ENCODE assay signal across 10 cellular contexts in the genomic region with DNA sequence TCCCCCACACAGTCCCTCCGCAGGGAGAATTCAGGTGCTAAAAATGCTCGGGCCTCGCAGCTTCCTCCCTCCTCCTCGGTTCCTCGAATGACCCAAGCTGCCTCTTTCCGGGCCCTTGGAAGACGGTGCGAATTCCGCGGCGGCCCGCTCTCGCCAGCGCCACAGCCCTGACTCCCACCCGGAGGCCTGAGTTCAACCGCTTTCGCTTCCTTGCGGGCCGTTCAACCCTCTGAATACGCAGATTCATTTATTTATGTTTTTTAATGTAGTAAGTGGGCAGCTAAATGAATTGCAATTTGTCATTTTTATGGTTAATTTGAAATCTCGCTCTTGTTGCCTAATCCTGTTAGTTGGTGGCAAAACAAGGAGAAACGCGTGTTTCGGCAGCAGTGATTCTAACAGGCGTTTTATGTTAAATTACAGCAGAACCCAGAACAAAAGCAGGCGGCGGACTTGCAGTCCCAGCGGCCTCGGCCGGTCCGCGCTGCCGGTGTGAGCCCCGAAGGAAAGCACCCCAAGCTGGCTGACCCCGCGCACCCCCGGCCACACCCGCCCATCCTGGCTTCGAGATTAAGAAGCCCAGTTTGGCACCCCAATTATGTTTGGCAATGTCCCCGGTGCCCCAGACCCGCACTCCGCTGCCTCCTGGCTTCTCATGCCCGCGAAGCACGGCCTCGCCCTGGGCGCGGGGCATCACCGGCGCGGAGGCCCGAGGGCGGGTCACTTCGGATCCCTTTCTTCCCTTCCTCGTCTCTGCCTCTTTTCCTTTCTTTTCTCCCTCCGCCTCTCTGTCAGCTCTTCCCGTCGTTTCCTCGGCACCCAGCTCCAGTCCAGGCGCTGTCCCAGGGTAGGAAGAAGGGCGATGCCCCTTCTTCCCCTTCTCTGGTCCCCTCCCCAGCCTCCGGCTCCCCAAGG.
DNase-seq lines count a peak whose midpoint lies in the region; ATAC-seq and TF ChIP-seq lines count a peak whose summit lies in the region.
"Had no signal": no experiment of that assay in that cellular context is flagged by ENCODE, and none has a peak within 500 bp of the region (broad histone marks: within the 10 kb centered on the region; RNA-seq: fewer than 3 reads in every experiment).

No MANE protein-coding gene starts in this region.

- no peak for ATAC-seq in stimulated activated naive CD8-positive, alpha-beta T cell treated with anti-CD3 and anti-CD28 coated beads, Interleukin-15, Interleukin-2, amounts not matched to agents 100 U/mL and 50 U/mL, for 24 hours
- ATAC-seq in naive B cell (ENCODE audit: low read depth in 2 of 2) (peak; percentile 11 to 16), HG03135 (IDR thresholded peaks at IDR 0.05; ENCODE audit: unreplicated experiment) (no peak), GM21825 (IDR thresholded peaks at IDR 0.05; ENCODE audit: unreplicated experiment) (no peak), HG02870 (IDR thresholded peaks at IDR 0.05; ENCODE audit: unreplicated experiment) (no peak)

- H2AFZ ChIP-seq in mammary epithelial cell (ENCODE audit: low read depth, low read length): no peak overlapping the region

- H3K4me1 ChIP-seq in mammary epithelial cell (ENCODE audit: insufficient read depth, low read length): peaks cover 17% of the 10 kb centered on the region

- H3K9me3 ChIP-seq in mammary epithelial cell (replicated peaks; ENCODE audit: insufficient read depth, low read length): no peaks in the 10 kb centered on the region

- in situ Hi-C loops in mammary epithelial cell (cut with MboI; ENCODE audit: low sequenced_read_pairs in 2 of 2): no loop called here

- no peak for DNase-seq in stimulated activated naive CD8-positive, alpha-beta T cell treated with anti-CD3 and anti-CD28 coated beads, Interleukin-15, Interleukin-2, amounts not matched to agents 100 U/mL and 50 U/mL, for 24 hours
- DNase-seq in mammary epithelial cell: no peak
- no peak for DNase-seq in naive B cell
- DNase-seq in NCI-H69 (lab: John Stamatoyannopoulos, UW): no peak
- DNase-seq: effector CD8-positive, alpha-beta T cell; NCI-H226 had no signal

- no peaks in the 10 kb centered on the region for H3K36me3 Mint-ChIP-seq in stimulated activated naive CD8-positive, alpha-beta T cell treated with anti-CD3 and anti-CD28 coated beads, Interleukin-15, Interleukin-2, amounts not matched to agents 100 ng/mL and 50 ng/mL, for 24 hours (ENCODE audit: low read depth)
- H3K36me3 Mint-ChIP-seq in naive B cell: peaks cover 0 to 7% of the 10 kb centered on the region in 2 donors

- intact Hi-C loops in mammary epithelial cell (cut with micrococcal nuclease): no loop called here

- H3K4me2 ChIP-seq in mammary epithelial cell (ENCODE audit: insufficient read depth, low read depth, low read length): peak overlapping the region; percentile 58

- no peak for TF ChIP-seq CTCF in mammary epithelial cell (conservative IDR thresholded peaks at IDR 0.05 in 1 of 2, IDR thresholded peaks at IDR 0.05 in 1 of 2; ENCODE audit: extremely low read depth in 1 of 2, insufficient read depth in 1 of 2, low read depth in 1 of 2, low read length in 2 of 2)

- no peaks in the 10 kb centered on the region for H3K9me3 Mint-ChIP-seq in stimulated activated naive CD8-positive, alpha-beta T cell treated with anti-CD3 and anti-CD28 coated beads, Interleukin-15, Interleukin-2, amounts not matched to agents 100 ng/mL and 50 ng/mL, for 24 hours
- peaks cover 0 to 7% (median 0%) of the 10 kb centered on the region in 7 donors for H3K9me3 Mint-ChIP-seq in naive B cell

- H3K27me3 Mint-ChIP-seq in stimulated activated naive CD8-positive, alpha-beta T cell treated with anti-CD3 and anti-CD28 coated beads, Interleukin-15, Interleukin-2, amounts not matched to agents 100 ng/mL and 50 ng/mL, for 24 hours: peaks cover 76% of the 10 kb centered on the region
- peaks cover 64 to 95% (median 79%) of the 10 kb centered on the region in 3 donors for H3K27me3 Mint-ChIP-seq in naive B cell

- dilution Hi-C loops in mammary epithelial cell (cut with HindIII; ENCODE audit: low sequenced_read_pairs): no loop called here

- no peaks in the 10 kb centered on the region for H3K36me3 ChIP-seq in mammary epithelial cell (ENCODE audit: insufficient read depth, low read length)

- no TSS peak for BruUV-seq in mammary epithelial cell (replicated peaks; lab: Mats Ljungman, UMichigan)

- peak overlapping the region in 1 of 3 experiments; percentile 15 for H3K4me3 ChIP-seq in mammary epithelial cell (replicated peaks in 1 of 3; ENCODE audit: insufficient read depth in 1 of 3, low read depth in 2 of 3, low read length in 3 of 3)

- CTCF ChIA-PET in mammary epithelial cell (lab: Charles Lee; ENCODE audit: low non-redundant PET): no interaction called here

- H3K27me3 ChIP-seq in mammary epithelial cell (ENCODE audit: insufficient read depth, low read length): peaks cover 63% of the 10 kb centered on the region

- no peaks in the 10 kb centered on the region for H4K20me1 ChIP-seq in mammary epithelial cell (ENCODE audit: insufficient read depth, low read length)

- H3K4me3 Mint-ChIP-seq in stimulated activated naive CD8-positive, alpha-beta T cell treated with anti-CD3 and anti-CD28 coated beads, Interleukin-15, Interleukin-2, amounts not matched to agents 100 ng/mL and 50 ng/mL, for 24 hours: peak overlapping the region; percentile 67
- H3K4me3 Mint-ChIP-seq in naive B cell: peak overlapping the region; percentile 80 to 97 (median 94)

- H3K4me1 Mint-ChIP-seq in stimulated activated naive CD8-positive, alpha-beta T cell treated with anti-CD3 and anti-CD28 coated beads, Interleukin-15, Interleukin-2, amounts not matched to agents 100 ng/mL and 50 ng/mL, for 24 hours (ENCODE audit: low read depth): peaks cover 36% of the 10 kb centered on the region
- peaks cover 37 to 54% (median 47%) of the 10 kb centered on the region in 3 donors for H3K4me1 Mint-ChIP-seq in naive B cell

- no peaks in the 10 kb centered on the region for H3K79me2 ChIP-seq in mammary epithelial cell (ENCODE audit: insufficient read depth, low read length)

- 15% methylated on average over 29 of the region's 62 CpGs for WGBS in mammary epithelial cell (ENCODE audit: low coverage, missing lambda C conversion rate)

- no peak overlapping the region for H3K9ac ChIP-seq in mammary epithelial cell (ENCODE audit: insufficient read depth, low read length)

- H3K27ac Mint-ChIP-seq in stimulated activated naive CD8-positive, alpha-beta T cell treated with anti-CD3 and anti-CD28 coated beads, Interleukin-15, Interleukin-2, amounts not matched to agents 100 ng/mL and 50 ng/mL, for 24 hours: no peak overlapping the region
- H3K27ac Mint-ChIP-seq in naive B cell: peak overlapping the region; percentile 57 to 84 (median 68)

- no peak overlapping the region for H3K27ac ChIP-seq in mammary epithelial cell (ENCODE audit: insufficient read depth, low read depth, low read length)

Comparison
In these comparisons a context has a peak if more than half of its experiments do, and no peak if none do; other contexts are left out.
1. ATAC-seq: peak in naive B cell (2 of 2); none in stimulated activated naive CD8-positive, alpha-beta T cell treated with anti-CD3 and anti-CD28 coated beads, Interleukin-15, Interleukin-2, amounts not matched to agents 100 U/mL and 50 U/mL, for 24 hours (single experiment), HG03135 (single experiment), GM21825 (single experiment) and HG02870 (single experiment).